16 cellular contexts compared by ENCODE assay signal in genomic region chr11:12606597-12606996, GRCh38.
DNase-seq lines count a peak whose midpoint lies in the region; ATAC-seq and TF ChIP-seq lines count a peak whose summit lies in the region.
"Had no signal": no experiment of that assay in that cellular context is flagged by ENCODE, and none has a peak within 500 bp of the region (broad histone marks: within the 10 kb centered on the region; RNA-seq: fewer than 3 reads in every experiment).

No MANE protein-coding gene starts in this region.

- H3K36me3 Mint-ChIP-seq in Caco-2 (ENCODE audit: insufficient read depth, unreplicated experiment) = no peaks in the 10 kb centered on the region
- no peaks in the 10 kb centered on the region for H3K36me3 Mint-ChIP-seq in T-helper 2 cell treated with Interferon-gamma antibody and Interleukin-4, amounts not matched to agents 5 μg/mL and 100 μg/mL, for 36 hours (ENCODE audit: low read depth)
- H3K36me3 Mint-ChIP-seq: CD4-positive, CD25-positive, alpha-beta regulatory T cell had no signal

- H3K79me1 ChIP-seq in trophoblast cell (ENCODE audit: low read length) = peaks cover 6% of the 10 kb centered on the region

- DNase-seq in BJ (ENCODE audit: low read depth) (peak; percentile 80), RWPE2 (ENCODE audit: low spot score) (no peak), fibroblast of peridontal ligament (ENCODE audit: extremely low read depth) (peak; percentile 92), trophoblast cell (peak; percentile 19 to 79), KBM-7 (no peak), Caco-2 (no peak)
- no peak for DNase-seq in T-helper 2 cell treated with Interferon-gamma antibody and Interleukin-4, amounts not matched to agents 5 μg/mL and 100 μg/mL, for 36 hours (ENCODE audit: low spot score)
- DNase-seq: activated naive CD4-positive, alpha-beta T cell treated with anti-CD3 and anti-CD28 coated beads for 36 hours; CD4-positive, CD25-positive, alpha-beta regulatory T cell; NCI-H1417 treated with DMSO at 0.1 percent for 48 hours; NCI-H510A treated with DMSO at 0.1 percent for 48 hours; PC-9; stimulated activated CD4-positive, alpha-beta T cell treated with anti-CD3 and anti-CD28 coated beads, Interleukin-15, amount 100 ng/mL, for 24 hours had no signal

- no peak overlapping the region for H3K4me3 ChIP-seq in BJ (ENCODE audit: low read depth, low read length)
- no peak overlapping the region for H3K4me3 ChIP-seq in RWPE2 (ENCODE audit: severe bottlenecking)
- H3K4me3 ChIP-seq in trophoblast cell (ENCODE audit: low read depth, low read length) = no peak overlapping the region
- H3K4me3 ChIP-seq in Caco-2 (ENCODE audit: low read depth, low read length) = no peak overlapping the region
- H3K4me3 ChIP-seq: PC-9 had no signal

- POLR2A ChIA-PET in BJ (lab: Charles Lee) = interaction anchor here (0.7 kb wide), 1 partner anchor 175 kb away, joined by 3 read pairs; no protein-coding TSS in a partner anchor
- POLR2A ChIA-PET in Caco-2 (lab: Charles Lee) = no interaction called here

- in situ Hi-C loops in KBM-7 (cut with MboI; ENCODE audit: low pct_unique_long_range_greater_than_20kb, low sequenced_read_pairs) = no loop called here

- H2BK120ac ChIP-seq in trophoblast cell (ENCODE audit: insufficient read depth, low read length, poor library complexity) = no peak overlapping the region

- H3K36me3 ChIP-seq in BJ (ENCODE audit: control insufficient read depth, insufficient read depth, low read length) (no peaks in the 10 kb centered on the region), RWPE2 (ENCODE audit: low read depth) (no peaks in the 10 kb centered on the region), trophoblast cell (ENCODE audit: control insufficient read depth in 1 of 2, insufficient read depth in 2 of 2, low read length in 2 of 2) (no peaks in the 10 kb centered on the region), Caco-2 (ENCODE audit: control insufficient read depth, insufficient read depth, low read length) (no peaks in the 10 kb centered on the region)

- H3K27me3 Mint-ChIP-seq in Caco-2 (ENCODE audit: insufficient read depth, unreplicated experiment) = peaks cover 4% of the 10 kb centered on the region
- H3K27me3 Mint-ChIP-seq in T-helper 2 cell treated with Interferon-gamma antibody and Interleukin-4, amounts not matched to agents 5 μg/mL and 100 μg/mL, for 36 hours (ENCODE audit: low read depth) = peaks cover 12% of the 10 kb centered on the region

- no peak overlapping the region for H3K4me3 Mint-ChIP-seq in Caco-2 (ENCODE audit: unreplicated experiment)
- no peak overlapping the region for H3K4me3 Mint-ChIP-seq in T-helper 2 cell treated with Interferon-gamma antibody and Interleukin-4, amounts not matched to agents 5 μg/mL and 100 μg/mL, for 36 hours
- H3K4me3 Mint-ChIP-seq: activated naive CD4-positive, alpha-beta T cell treated with anti-CD3 and anti-CD28 coated beads for 36 hours; CD4-positive, CD25-positive, alpha-beta regulatory T cell; central memory CD8-positive, alpha-beta T cell; mesothelial cell of epicardium had no signal

- BruUV-seq in Caco-2 (replicated peaks; lab: Mats Ljungman, UMichigan) = no TSS peak

- H3K4me1 ChIP-seq in RWPE2 (ENCODE audit: insufficient read depth, poor library complexity, severe bottlenecking) = no peaks in the 10 kb centered on the region
- H3K4me1 ChIP-seq in trophoblast cell (ENCODE audit: control insufficient read depth in 1 of 2, insufficient read depth in 2 of 2, low read length in 2 of 2) = no peaks in the 10 kb centered on the region
- H3K4me1 ChIP-seq in Caco-2 = no peaks in the 10 kb centered on the region

- no peak overlapping the region for H3K23ac ChIP-seq in trophoblast cell (ENCODE audit: low read length)

- ATAC-seq in RWPE2 (ENCODE audit: low read depth) = 0 out of 3 replicates have a peak, but pooled peaks have one; percentile 33
- no peak for ATAC-seq in GM21737 (IDR thresholded peaks at IDR 0.05; ENCODE audit: unreplicated experiment)

- H4K91ac ChIP-seq in trophoblast cell (ENCODE audit: low read depth, low read length) = no peak overlapping the region

- peaks cover 6% of the 10 kb centered on the region for H3K4me1 Mint-ChIP-seq in Caco-2 (ENCODE audit: low read depth, unreplicated experiment)
- H3K4me1 Mint-ChIP-seq in T-helper 2 cell treated with Interferon-gamma antibody and Interleukin-4, amounts not matched to agents 5 μg/mL and 100 μg/mL, for 36 hours (ENCODE audit: low read depth) = no peaks in the 10 kb centered on the region
- H3K4me1 Mint-ChIP-seq: central memory CD8-positive, alpha-beta T cell had no signal

- TF ChIP-seq CTCF in BJ (IDR thresholded peaks at IDR 0.05; ENCODE audit: insufficient read depth, low read depth, low read length) (no peak), RWPE2 (IDR thresholded peaks at IDR 0.05; ENCODE audit: poor library complexity, severe bottlenecking) (no peak), Caco-2 (IDR thresholded peaks at IDR 0.05; ENCODE audit: insufficient read depth in 1 of 2, low read depth in 1 of 2, low read length in 1 of 2, severe bottlenecking in 1 of 2, unreplicated experiment in 1 of 2) (no peak)

- H3K27ac ChIP-seq in RWPE2 (ENCODE audit: poor library complexity, severe bottlenecking) (no peak overlapping the region), trophoblast cell (ENCODE audit: low read depth, low read length) (peak overlapping the region; percentile 71)
- H3K27ac ChIP-seq: PC-9 had no signal

- H4K12ac ChIP-seq in trophoblast cell (ENCODE audit: low read depth, low read length) = no peak overlapping the region

- H3K79me2 ChIP-seq in trophoblast cell (ENCODE audit: control insufficient read depth, insufficient read depth, low read length, poor library complexity) = no peaks in the 10 kb centered on the region

- no peak overlapping the region for H3K27ac Mint-ChIP-seq in Caco-2 (ENCODE audit: unreplicated experiment)
- no peak overlapping the region for H3K27ac Mint-ChIP-seq in T-helper 2 cell treated with Interferon-gamma antibody and Interleukin-4, amounts not matched to agents 5 μg/mL and 100 μg/mL, for 36 hours
- H3K27ac Mint-ChIP-seq: activated naive CD4-positive, alpha-beta T cell treated with anti-CD3 and anti-CD28 coated beads for 36 hours; CD4-positive, CD25-positive, alpha-beta regulatory T cell; mesothelial cell of epicardium had no signal

- no peak overlapping the region for H2BK12ac ChIP-seq in trophoblast cell (ENCODE audit: low read length)

- no peak overlapping the region for H2AFZ ChIP-seq in trophoblast cell (ENCODE audit: insufficient read depth, low read length, poor library complexity)
- H2AFZ ChIP-seq: PC-9 had no signal

- H3K9ac ChIP-seq in trophoblast cell (ENCODE audit: low read length) = no peak overlapping the region

- no CpG with 5 or more reads among the region's 2 CpGs for WGBS in trophoblast cell (ENCODE audit: extremely low coverage, insufficient coverage, insufficient read length)

- intact Hi-C loops in Caco-2 (cut with micrococcal nuclease; ENCODE audit: unreplicated experiment) = no loop called here

- no peak overlapping the region for H4K8ac ChIP-seq in trophoblast cell (ENCODE audit: low read depth, low read length)

- H3K27me3 ChIP-seq in BJ (ENCODE audit: control insufficient read depth, insufficient read depth, low read length) (no peaks in the 10 kb centered on the region), RWPE2 (ENCODE audit: insufficient read depth, poor library complexity, severe bottlenecking) (no peaks in the 10 kb centered on the region), trophoblast cell (ENCODE audit: insufficient read depth, low read length) (no peaks in the 10 kb centered on the region), Caco-2 (replicated peaks; ENCODE audit: control insufficient read depth, insufficient read depth, low read length) (no peaks in the 10 kb centered on the region)

- H3K18ac ChIP-seq in trophoblast cell (ENCODE audit: low read length) = no peak overlapping the region

- no peak overlapping the region for H2AK5ac ChIP-seq in trophoblast cell (ENCODE audit: low read length)

- no peak overlapping the region for H3K4ac ChIP-seq in trophoblast cell (ENCODE audit: low read depth, low read length)

- CTCF ChIA-PET in BJ (lab: Yijun Ruan, JAX) (no interaction called here), Caco-2 (lab: Charles Lee) (no interaction called here)

- no peaks in the 10 kb centered on the region for H3K9me3 ChIP-seq in RWPE2 (ENCODE audit: severe bottlenecking)
- peaks cover 3% of the 10 kb centered on the region for H3K9me3 ChIP-seq in trophoblast cell (ENCODE audit: insufficient read depth, low read depth, low read length)
- H3K9me3 ChIP-seq in Caco-2 = peaks cover 4% of the 10 kb centered on the region

- no peaks in the 10 kb centered on the region for H3K9me3 Mint-ChIP-seq in Caco-2 (ENCODE audit: unreplicated experiment)
- peaks cover 8% of the 10 kb centered on the region for H3K9me3 Mint-ChIP-seq in T-helper 2 cell treated with Interferon-gamma antibody and Interleukin-4, amounts not matched to agents 5 μg/mL and 100 μg/mL, for 36 hours

- H3K4me2 ChIP-seq in trophoblast cell (ENCODE audit: low read length) = no peak overlapping the region
- H3K4me2 ChIP-seq: PC-9 had no signal

- H2BK5ac ChIP-seq in trophoblast cell (ENCODE audit: low read depth, low read length, poor library complexity) = no peak overlapping the region

- no peak overlapping the region for H3K14ac ChIP-seq in trophoblast cell (ENCODE audit: low read length)

Comparison
In these comparisons a context has a peak if more than half of its experiments do, and no peak if none do; other contexts are left out.
1. DNase-seq: peak in BJ (single experiment), fibroblast of peridontal ligament (single experiment) and trophoblast cell (2 of 2); none in RWPE2 (single experiment), KBM-7 (single experiment), Caco-2 (0 of 2) and T-helper 2 cell treated with Interferon-gamma antibody and Interleukin-4, amounts not matched to agents 5 μg/mL and 100 μg/mL, for 36 hours (single experiment).